9 cellular contexts compared by ENCODE assay signal in genomic region chr17:77356109-77356689, GRCh38.
DNase-seq lines count a peak whose midpoint lies in the region; ATAC-seq and TF ChIP-seq lines count a peak whose summit lies in the region.
"Had no signal": no experiment of that assay in that cellular context is flagged by ENCODE, and none has a peak within 500 bp of the region (broad histone marks: within the 10 kb centered on the region; RNA-seq: fewer than 3 reads in every experiment).

No MANE protein-coding gene starts in this region.

- peaks cover 3% of the 10 kb centered on the region for H3K4me1 Mint-ChIP-seq in activated CD8-positive, alpha-beta memory T cell treated with anti-CD3 and anti-CD28 coated beads, Interleukin-2, amount 10 ng/mL, durations not matched to agents 7 days and 5 days
- H3K4me1 Mint-ChIP-seq in memory B cell: peaks cover 14% of the 10 kb centered on the region

- H3K27ac ChIP-seq in left ventricle myocardium inferior (replicated peaks): peak overlapping the region; percentile 16
- peak overlapping the region; percentile 72 for H3K27ac ChIP-seq in vagina
- H3K27ac ChIP-seq: cardiac muscle cell had no signal

- H3K36me3 ChIP-seq in left ventricle myocardium inferior: no peaks in the 10 kb centered on the region
- H3K36me3 ChIP-seq in vagina: no peaks in the 10 kb centered on the region
- H3K36me3 ChIP-seq: cardiac muscle cell had no signal

- H3K27me3 ChIP-seq in left ventricle myocardium inferior (ENCODE audit: low read depth): no peaks in the 10 kb centered on the region
- H3K27me3 ChIP-seq in vagina: no peaks in the 10 kb centered on the region
- H3K27me3 ChIP-seq: cardiac muscle cell had no signal

- intact Hi-C loops in left ventricle myocardium inferior (cut with micrococcal nuclease) (no loop called here), Right ventricle myocardium inferior (cut with DNase I) (no loop called here), vagina (cut with DNase I) (no loop called here)

- no peaks in the 10 kb centered on the region for H3K36me3 Mint-ChIP-seq in activated CD8-positive, alpha-beta memory T cell treated with anti-CD3 and anti-CD28 coated beads, Interleukin-2, amount 10 ng/mL, durations not matched to agents 7 days and 5 days
- H3K36me3 Mint-ChIP-seq in memory B cell: no peaks in the 10 kb centered on the region

- H3K4me1 ChIP-seq in left ventricle myocardium inferior (peaks cover 42% of the 10 kb centered on the region), vagina (peaks cover 45% of the 10 kb centered on the region)

- H3K4me3 Mint-ChIP-seq in activated CD8-positive, alpha-beta memory T cell treated with anti-CD3 and anti-CD28 coated beads, Interleukin-2, amount 10 ng/mL, durations not matched to agents 7 days and 5 days: no peak overlapping the region
- H3K4me3 Mint-ChIP-seq in memory B cell: no peak overlapping the region

- TF ChIP-seq POLR2A in vagina (IDR thresholded peaks at IDR 0.05): no peak

- no peaks in the 10 kb centered on the region for H3K9me3 Mint-ChIP-seq in activated CD8-positive, alpha-beta memory T cell treated with anti-CD3 and anti-CD28 coated beads, Interleukin-2, amount 10 ng/mL, durations not matched to agents 7 days and 5 days (ENCODE audit: low read depth)
- H3K9me3 Mint-ChIP-seq in memory B cell: no peaks in the 10 kb centered on the region

- no peak overlapping the region for H3K27ac Mint-ChIP-seq in activated CD8-positive, alpha-beta memory T cell treated with anti-CD3 and anti-CD28 coated beads, Interleukin-2, amount 10 ng/mL, durations not matched to agents 7 days and 5 days
- H3K27ac Mint-ChIP-seq in memory B cell: peak overlapping the region; percentile 55

- TF ChIP-seq CTCF in left ventricle myocardium inferior (IDR thresholded peaks at IDR 0.05; ENCODE audit: borderline replicate concordance) (no peak), vagina (IDR thresholded peaks at IDR 0.05) (no peak)

- CTCF ChIA-PET in activated CD8-positive, alpha-beta memory T cell treated with anti-CD3 and anti-CD28 coated beads, Interleukin-2, amount 10 ng/mL, durations not matched to agents 7 days and 5 days (lab: Charles Lee): interaction anchor here (1.0 to 1.3 kb wide), 2 partner anchors 9 to 24 kb away, joined by 3 to 4 read pairs; no protein-coding TSS in a partner anchor

- H3K4me3 ChIP-seq in left ventricle myocardium inferior: no peak overlapping the region
- H3K4me3 ChIP-seq in vagina: no peak overlapping the region
- H3K4me3 ChIP-seq: cardiac muscle cell had no signal

- ATAC-seq in Right ventricle myocardium inferior (no peak), memory B cell (ENCODE audit: low read depth) (no peak)
- ATAC-seq in activated CD8-positive, alpha-beta memory T cell treated with anti-CD3 and anti-CD28 coated beads, Interleukin-2, amount 10 ng/mL, durations not matched to agents 7 days and 5 days: peak; percentile 56

- no peaks in the 10 kb centered on the region for H3K9me3 ChIP-seq in left ventricle myocardium inferior (replicated peaks)
- no peaks in the 10 kb centered on the region for H3K9me3 ChIP-seq in vagina

- DNase-seq in left ventricle myocardium inferior (no peak), Right ventricle myocardium inferior (ENCODE audit: missing footprints) (no peak), memory B cell (ENCODE audit: low spot score in 2 of 2) (no peak), vagina (ENCODE audit: extremely low spot score in 2 of 2) (peak in 1 of 2 donors; percentile 87), kidney tubule cell (ENCODE audit: low spot score) (no peak), SK-N-DZ (ENCODE audit: low spot score) (no peak), Ammon's horn (ENCODE audit: low spot score) (no peak)
- peak; percentile 41 for DNase-seq in activated CD8-positive, alpha-beta memory T cell treated with anti-CD3 and anti-CD28 coated beads, Interleukin-2, amount 10 ng/mL, durations not matched to agents 7 days and 5 days

- no peaks in the 10 kb centered on the region for H3K27me3 Mint-ChIP-seq in activated CD8-positive, alpha-beta memory T cell treated with anti-CD3 and anti-CD28 coated beads, Interleukin-2, amount 10 ng/mL, durations not matched to agents 7 days and 5 days
- H3K27me3 Mint-ChIP-seq in memory B cell: no peaks in the 10 kb centered on the region
